In the genomic region with DNA sequence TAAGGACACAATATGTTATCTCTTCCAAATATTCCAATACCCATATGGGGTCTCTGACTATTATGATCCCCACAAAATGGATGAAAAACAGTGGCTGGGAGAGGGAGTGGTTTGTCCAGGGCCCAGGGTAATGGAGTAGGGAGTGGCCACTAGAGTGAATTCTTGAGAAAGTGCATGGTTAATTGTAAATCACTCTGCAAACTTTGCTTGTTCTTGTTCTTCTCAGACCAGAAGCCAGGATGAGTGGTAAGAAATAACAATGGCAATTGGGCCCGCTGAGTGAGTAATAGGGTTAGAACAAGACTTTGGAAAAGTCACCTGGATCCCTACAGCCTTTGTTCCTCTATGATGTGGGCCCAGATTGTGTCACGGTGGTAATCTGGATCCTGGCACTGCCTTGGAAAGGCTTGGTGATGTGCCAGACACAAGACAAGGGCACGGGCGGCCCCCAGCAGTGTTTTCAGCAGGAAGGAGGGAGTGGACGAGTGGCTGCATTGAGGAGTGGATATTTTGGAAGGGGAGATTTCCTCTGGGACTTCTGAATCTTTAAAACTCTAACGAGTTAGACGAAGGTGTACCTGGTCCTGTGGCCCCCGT, we compare ENCODE assay signal across 26 cellular contexts. TPM values are rescaled to one million over a fixed set of nuclear protein-coding genes. Genes with fewer than 3 reads are reported as not detected.
DNase-seq lines count a peak whose midpoint lies in the region; ATAC-seq, FAIRE-seq and TF ChIP-seq lines count a peak whose summit lies in the region.
"Had no signal": no experiment of that assay in that cellular context is flagged by ENCODE, and none has a peak within 500 bp of the region (broad histone marks: within the 10 kb centered on the region; RNA-seq: fewer than 3 reads in every experiment).

No MANE protein-coding gene starts in this region.

- CTCF ChIA-PET in GM10248 (lab: Yijun Ruan, JAX): interaction anchor here (0.6 kb wide), 1 partner anchor 312 kb away, joined by 3 read pairs; no protein-coding TSS in a partner anchor

- POLR2A ChIA-PET in GM10248 (lab: Yijun Ruan, JAX): no interaction called here

- TF ChIP-seq CTCF in body of pancreas (IDR thresholded peaks at IDR 0.05): no peak
- TF ChIP-seq CTCF in left lung (IDR thresholded peaks at IDR 0.05): no peak
- no peak for TF ChIP-seq CTCF in pancreas (IDR thresholded peaks at IDR 0.05)
- no peak for TF ChIP-seq CTCF in GM10248 (IDR thresholded peaks at IDR 0.05; ENCODE audit: control extremely low read depth, extremely low read depth, low read depth, missing control alignments)

- TF ChIP-seq POLR2A in body of pancreas (IDR thresholded peaks at IDR 0.05): no peak

- H3K4me3 ChIP-seq in body of pancreas: no peak overlapping the region
- H3K4me3 ChIP-seq in left lung: no peak overlapping the region
- no peak overlapping the region for H3K4me3 ChIP-seq in pancreas
- H3K4me3 ChIP-seq: BLaER1 treated with 17β-estradiol and CSF1 and Interleukin-3, amounts not matched to agents 10 nM and 100 nM; GM12878; HAP-1 had no signal

- H3K27me3 ChIP-seq in body of pancreas (no peaks in the 10 kb centered on the region), left lung (no peaks in the 10 kb centered on the region), pancreas (no peaks in the 10 kb centered on the region)
- H3K27me3 ChIP-seq: BE2C; BLaER1 treated with 17β-estradiol and CSF1 and Interleukin-3, amounts not matched to agents 10 nM and 100 nM had no signal

- H3K4me1 ChIP-seq in body of pancreas: peaks cover 8% of the 10 kb centered on the region
- H3K4me1 ChIP-seq in left lung: no peaks in the 10 kb centered on the region
- no peaks in the 10 kb centered on the region for H3K4me1 ChIP-seq in pancreas
- H3K4me1 ChIP-seq: BE2C; BLaER1 treated with 17β-estradiol and CSF1 and Interleukin-3, amounts not matched to agents 10 nM and 100 nM; HAP-1 had no signal

- DNase-seq in DMS79 treated with DMSO at 0.1 percent for 48 hours (lab: John Stamatoyannopoulos, UW): peak; percentile 15
- DNase-seq in DMS79 (lab: John Stamatoyannopoulos, UW): no peak
- DNase-seq in body of pancreas: peak in 3 of 4 donors; percentile 16 to 37 (median 25)
- DNase-seq in left lung: no peak
- peak in 2 of 6 donors; percentile 31 to 35 for DNase-seq in pancreas
- no peak for DNase-seq in T-helper 2 cell
- no peak for DNase-seq in activated T-cell treated with anti-CD3 and anti-CD28 coated beads, Interleukin-2, amount 50 U/mL, for 48 hours
- no peak for DNase-seq in GM10248 (ENCODE audit: extremely low spot score)
- DNase-seq: ACHN; AML-193; BE2C; CD4-positive, alpha-beta T cell; CD8-positive, alpha-beta memory T cell; DMS 273 treated with DMSO at 0.1 percent for 48 hours; DND-41; GOT3; HFFc6 had no signal

- H3K36me3 ChIP-seq in body of pancreas (replicated peaks in 1 of 2; ENCODE audit: insufficient read depth in 1 of 2, low read depth in 2 of 2) (no peaks in the 10 kb centered on the region), left lung (no peaks in the 10 kb centered on the region), pancreas (no peaks in the 10 kb centered on the region)
- H3K36me3 ChIP-seq: BE2C; BLaER1 treated with 17β-estradiol and CSF1 and Interleukin-3, amounts not matched to agents 10 nM and 100 nM; HAP-1 had no signal

- intact Hi-C loops in body of pancreas (cut with DNase I) (no loop called here), left lung (cut with DNase I) (no loop called here), pancreas (cut with DNase I) (no loop called here)

- WGBS in body of pancreas, 2 donors: 49 to 69% methylated on average over 8 of the region's 8 CpGs
- WGBS in pancreas, 2 donors: 50 to 59% methylated on average over 8 of the region's 8 CpGs

- no peaks in the 10 kb centered on the region for H3K9me3 ChIP-seq in body of pancreas
- no peaks in the 10 kb centered on the region for H3K9me3 ChIP-seq in left lung
- H3K9me3 ChIP-seq in pancreas: no peaks in the 10 kb centered on the region
- H3K9me3 ChIP-seq: BE2C; BLaER1 treated with 17β-estradiol and CSF1 and Interleukin-3, amounts not matched to agents 10 nM and 100 nM; HAP-1 had no signal

- peak overlapping the region in 3 of 4 donors; percentile 28 to 65 (median 41) for H3K27ac ChIP-seq in body of pancreas
- no peak overlapping the region for H3K27ac ChIP-seq in left lung
- no peak overlapping the region for H3K27ac ChIP-seq in pancreas
- H3K27ac ChIP-seq: 22Rv1; BLaER1 treated with 17β-estradiol and CSF1 and Interleukin-3, amounts not matched to agents 10 nM and 100 nM had no signal

- ATAC-seq in body of pancreas (peak; percentile 71), left lung (peak; percentile 75), pancreas (peak; percentile 32 to 70 (median 49))
- ATAC-seq: GM12878 had no signal

- no peak for FAIRE-seq in pancreas (lab: Jason Lieb, UNC)
- FAIRE-seq: A204.1, D721Med, G401.6, GM12878, H54 had no signal

RNA-seq across cellular contexts. Expression of a gene that starts 18.2 kb away (rescaled TPM):
- total RNA-seq in body of pancreas: under 1 TPM in 1 of 2 donors, not detected in 1; 0.26 TPM
- not detected for total RNA-seq in left lung
- 1 to 10 TPM in 1 of 6 donors, under 1 TPM in 3, not detected in 2; 0.06 to 1.1 (median 0.26) TPM for total RNA-seq in pancreas
- polyA plus RNA-seq in pancreas: 1 to 10 TPM in 1 of 2 donors, under 1 TPM in 1; 0.08 to 1.0 TPM
- total RNA-seq: CD4-positive, alpha-beta T cell; CD8-positive, alpha-beta memory T cell had no signal
- polyA plus RNA-seq: CD14-positive monocyte; CD8-positive, alpha-beta memory T cell; GM12878 had no signal

Comparison
In these comparisons a context has a peak if more than half of its experiments do, and no peak if none do; other contexts are left out.
1. DNase-seq: peak in DMS79 treated with DMSO at 0.1 percent for 48 hours (single experiment) and body of pancreas (3 of 4); none in DMS79 (single experiment), left lung (0 of 2), T-helper 2 cell (0 of 5), activated T-cell treated with anti-CD3 and anti-CD28 coated beads, Interleukin-2, amount 50 U/mL, for 48 hours (0 of 2) and GM10248 (single experiment).
2. H3K27ac ChIP-seq: peak in body of pancreas (3 of 4); none in left lung (0 of 2) and pancreas (0 of 4).
3. Peak in every context shown above with its lines, with median percentiles within 50 percentile points of each other: ATAC-seq.